Comparison of ENCODE assay signal across 9 cellular contexts in genomic region chr10:72069751-72070501, GRCh38. TPM values are rescaled to one million over a fixed set of nuclear protein-coding genes. Genes with fewer than 3 reads are reported as not detected.
DNase-seq lines count a peak whose midpoint lies in the region; ATAC-seq and TF ChIP-seq lines count a peak whose summit lies in the region.
"Had no signal": no experiment of that assay in that cellular context is flagged by ENCODE, and none has a peak within 500 bp of the region (broad histone marks: within the 10 kb centered on the region; RNA-seq: fewer than 3 reads in every experiment).

No MANE protein-coding gene starts in this region.

- H3K27me3 Mint-ChIP-seq in activated CD8-positive, alpha-beta T cell treated with anti-CD3 and anti-CD28 coated beads for 36 hours, result no peaks in the 10 kb centered on the region
- H3K27me3 Mint-ChIP-seq in naive B cell, result no peaks in the 10 kb centered on the region

- peak overlapping the region; percentile 36 for H3K27ac Mint-ChIP-seq in activated CD8-positive, alpha-beta T cell treated with anti-CD3 and anti-CD28 coated beads for 36 hours
- H3K27ac Mint-ChIP-seq in naive B cell, result peak overlapping the region in 4 of 6 donors; percentile 30 to 88 (median 58)

- H3K4me3 ChIP-seq in HEK293 (ENCODE audit: low read depth, low read length) (no peak overlapping the region), upper lobe of left lung (no peak overlapping the region)

- no peak overlapping the region for H3K27ac ChIP-seq in HEK293 (ENCODE audit: extremely low read depth, low read depth, low read length)
- peak overlapping the region in 1 of 4 donors; percentile 25 for H3K27ac ChIP-seq in upper lobe of left lung

- 0 out of 2 replicates have a peak, but pooled peaks have one; percentile 10 for TF ChIP-seq CTCF in HEK293 (tag by site-specific recombination; IDR thresholded peaks at IDR 0.05)
- TF ChIP-seq CTCF in activated CD8-positive, alpha-beta T cell treated with anti-CD3 and anti-CD28 coated beads for 36 hours (IDR thresholded peaks at IDR 0.05), result peak; percentile 37
- TF ChIP-seq CTCF in upper lobe of left lung (IDR thresholded peaks at IDR 0.05), result no peak

- H3K36me3 ChIP-seq in HEK293 (ENCODE audit: control insufficient read depth in 2 of 2, insufficient read depth in 1 of 2, low read length in 2 of 2) (no peaks in the 10 kb centered on the region), upper lobe of left lung (peaks cover 0 to 15% (median 3%) of the 10 kb centered on the region in 4 donors)

- H3K9me3 Mint-ChIP-seq in activated CD8-positive, alpha-beta T cell treated with anti-CD3 and anti-CD28 coated beads for 36 hours, result peaks cover 1% of the 10 kb centered on the region
- H3K9me3 Mint-ChIP-seq in naive B cell, result no peaks in the 10 kb centered on the region

- TF ChIP-seq EP300 in upper lobe of left lung (IDR thresholded peaks at IDR 0.05), result no peak

- no peak overlapping the region for H3K4me3 Mint-ChIP-seq in activated CD8-positive, alpha-beta T cell treated with anti-CD3 and anti-CD28 coated beads for 36 hours
- peak overlapping the region in 1 of 8 donors; percentile 18 for H3K4me3 Mint-ChIP-seq in naive B cell

- H3K4me1 ChIP-seq in HEK293 (ENCODE audit: control insufficient read depth, insufficient read depth, low read length) (no peaks in the 10 kb centered on the region), upper lobe of left lung (peaks cover 0 to 12% (median 0%) of the 10 kb centered on the region in 4 donors)

- DNase-seq in DMS53 (lab: John Stamatoyannopoulos, UW) (peak; percentile 19), DMS53 treated with DMSO at 0.1 percent for 48 hours (lab: John Stamatoyannopoulos, UW; ENCODE audit: unreplicated experiment) (no peak), naive B cell (no peak), upper lobe of left lung (no peak), LoVo (ENCODE audit: low spot score) (no peak), left colon (no peak)
- DNase-seq in activated CD8-positive, alpha-beta T cell treated with anti-CD3 and anti-CD28 coated beads for 36 hours, result no peak
- DNase-seq: 8988T had no signal

- ATAC-seq in activated CD8-positive, alpha-beta T cell treated with anti-CD3 and anti-CD28 coated beads for 36 hours, result peak; percentile 24
- no peak for ATAC-seq in naive B cell (ENCODE audit: low read depth in 2 of 2)
- ATAC-seq in upper lobe of left lung (ENCODE audit: low FRiP score in 2 of 2), result no peak
- no peak for ATAC-seq in left colon

- no peaks in the 10 kb centered on the region for H3K27me3 ChIP-seq in upper lobe of left lung

- CTCF ChIA-PET in HEK293 (lab: Yijun Ruan, JAX), result interaction anchor here (0.7 to 2.8 kb wide), 7 partner anchors 9 to 420 kb away, joined by 3 to 16 read pairs (median 4); no protein-coding TSS in a partner anchor
- CTCF ChIA-PET in activated CD8-positive, alpha-beta T cell treated with anti-CD3 and anti-CD28 coated beads for 36 hours (lab: Charles Lee), result interaction anchor here (0.8 to 2.5 kb wide), 9 partner anchors 10 to 174 kb away, joined by 3 to 10 read pairs (median 4); no protein-coding TSS in a partner anchor

- TF ChIP-seq POLR2A in upper lobe of left lung (IDR thresholded peaks at IDR 0.05), result no peak

- peaks cover 62% of the 10 kb centered on the region for H3K36me3 Mint-ChIP-seq in activated CD8-positive, alpha-beta T cell treated with anti-CD3 and anti-CD28 coated beads for 36 hours (ENCODE audit: low read depth)
- H3K36me3 Mint-ChIP-seq in naive B cell, result peaks cover 0 to 22% of the 10 kb centered on the region in 2 donors

- H3K9me3 ChIP-seq in HEK293 (ENCODE audit: control insufficient read depth, insufficient read depth, low read depth, low read length) (no peaks in the 10 kb centered on the region), upper lobe of left lung (no peaks in the 10 kb centered on the region)

- 66 to 74% methylated on average over 7 of the region's 7 CpGs for WGBS in upper lobe of left lung, 2 donors

- POLR2A ChIA-PET in HEK293 (lab: Yijun Ruan, JAX), result no interaction called here
- POLR2A ChIA-PET in activated CD8-positive, alpha-beta T cell treated with anti-CD3 and anti-CD28 coated beads for 36 hours (lab: Charles Lee), result interaction anchor here (0.6 to 2.9 kb wide), 2 partner anchors 11 to 252 kb away, joined by 3 to 13 read pairs; no protein-coding TSS in a partner anchor

- peaks cover 49% of the 10 kb centered on the region for H3K4me1 Mint-ChIP-seq in activated CD8-positive, alpha-beta T cell treated with anti-CD3 and anti-CD28 coated beads for 36 hours (ENCODE audit: low read depth)
- peaks cover 5 to 12% (median 7%) of the 10 kb centered on the region in 3 donors for H3K4me1 Mint-ChIP-seq in naive B cell

- intact Hi-C loops in activated CD8-positive, alpha-beta T cell treated with anti-CD3 and anti-CD28 coated beads for 36 hours (cut with micrococcal nuclease), result no loop called here
- intact Hi-C loops in left colon (cut with DNase I, micrococcal nuclease), result no loop called here

TF ChIP-seq in HEK293, 187 proteins besides CTCF, POLR2A, EP300 and RAD21:
- no peak for TF ChIP-seq ZNF624 (tag by site-specific recombination; IDR thresholded peaks at IDR 0.05)
- TF ChIP-seq ZNF704 (tag by site-specific recombination; IDR thresholded peaks at IDR 0.05), result no peak
- no peak for TF ChIP-seq ZNF488 (tag by site-specific recombination; IDR thresholded peaks at IDR 0.05)
- TF ChIP-seq YY1 (tag by site-specific recombination; IDR thresholded peaks at IDR 0.05), result no peak
- TF ChIP-seq ZNF621 (tag by site-specific recombination; IDR thresholded peaks at IDR 0.05), result no peak
- TF ChIP-seq ZFHX2 (tag by site-specific recombination; conservative IDR thresholded peaks at IDR 0.05), result no peak
- TF ChIP-seq ZNF248 (tag by site-specific recombination; IDR thresholded peaks at IDR 0.05), result no peak
- no peak for TF ChIP-seq ZNF670 (tag by site-specific recombination; IDR thresholded peaks at IDR 0.05; ENCODE audit: low read depth)
- TF ChIP-seq ZNF175 (tag by site-specific recombination; IDR thresholded peaks at IDR 0.05), result no peak
- TF ChIP-seq ZNF121 (tag by site-specific recombination; IDR thresholded peaks at IDR 0.05), result no peak
- TF ChIP-seq GFI1B (tag by site-specific recombination; IDR thresholded peaks at IDR 0.05), result no peak
- TF ChIP-seq KLF8 (tag by site-specific recombination; IDR thresholded peaks at IDR 0.05), result no peak
- no peak for TF ChIP-seq ZNF596 (tag by site-specific recombination; IDR thresholded peaks at IDR 0.05)
- TF ChIP-seq ZFP3 (tag by site-specific recombination; IDR thresholded peaks at IDR 0.05; ENCODE audit: low read depth), result no peak
- no peak for TF ChIP-seq ZNF623 (tag by site-specific recombination; IDR thresholded peaks at IDR 0.05)
- TF ChIP-seq ZNF549 (tag by site-specific recombination; IDR thresholded peaks at IDR 0.05), result no peak
- no peak for TF ChIP-seq HOXC10 (CRISPR knock-in tag; IDR thresholded peaks at IDR 0.05)

RNA-seq across cellular contexts. Expression of gene SPOCK2, which starts 18.4 kb away (rescaled TPM):
- total RNA-seq in activated CD8-positive, alpha-beta T cell treated with anti-CD3 and anti-CD28 coated beads for 36 hours, result 100 to 1,000 TPM; 134 to 135 TPM
- 10 to 100 TPM; 27.8 to 59.5 (median 46.3) TPM for polyA plus RNA-seq in naive B cell (ENCODE audit: low read depth in 6 of 6)
- 100 to 1,000 TPM in 5 of 6 donors, 10 to 100 TPM in 1; 62.9 to 532 (median 159) TPM for total RNA-seq in upper lobe of left lung
- 1 to 10 TPM; 2.3 to 4.5 TPM for total RNA-seq in left colon

Comparison
In these comparisons a context has a peak if more than half of its experiments do, and no peak if none do; other contexts are left out.
1. CTCF ChIP-seq: peak in HEK293 (single experiment) and activated CD8-positive, alpha-beta T cell treated with anti-CD3 and anti-CD28 coated beads for 36 hours (single experiment); none in upper lobe of left lung (0 of 6).
2. RNA of gene SPOCK2, which starts 18.4 kb away (total RNA-seq): 62.9 to 532 TPM in upper lobe of left lung and 134 to 135 TPM in activated CD8-positive, alpha-beta T cell treated with anti-CD3 and anti-CD28 coated beads for 36 hours; 2.3 to 4.5 TPM in left colon; every median in the first group is over 10 times any median in the second.